Comparison of ENCODE assay signal across 1 cellular context in the genomic region with DNA sequence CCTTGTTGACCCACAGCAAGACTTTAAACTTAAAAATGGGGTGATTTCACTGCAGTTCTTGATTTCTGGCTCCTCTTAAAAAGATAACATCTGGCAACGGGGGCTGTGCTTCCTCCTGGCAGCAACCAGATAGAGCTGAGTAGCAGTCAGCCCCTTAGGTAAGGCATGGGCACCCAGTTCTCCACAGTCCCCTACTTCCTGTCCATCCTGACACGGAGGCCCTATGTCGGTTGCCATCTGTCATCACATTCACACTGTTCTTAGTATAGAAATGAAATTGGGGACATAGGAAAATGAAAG.
TF ChIP-seq lines count a peak whose summit lies in the region.

No MANE protein-coding gene starts in this region.

TF ChIP-seq in SK-N-SH treated with all-trans-retinoic acid at 6 μM for 48 hours, 23 proteins besides CTCF, POLR2A, EP300 and RAD21 (continued from another document):
- TF ChIP-seq, protein P1, sequence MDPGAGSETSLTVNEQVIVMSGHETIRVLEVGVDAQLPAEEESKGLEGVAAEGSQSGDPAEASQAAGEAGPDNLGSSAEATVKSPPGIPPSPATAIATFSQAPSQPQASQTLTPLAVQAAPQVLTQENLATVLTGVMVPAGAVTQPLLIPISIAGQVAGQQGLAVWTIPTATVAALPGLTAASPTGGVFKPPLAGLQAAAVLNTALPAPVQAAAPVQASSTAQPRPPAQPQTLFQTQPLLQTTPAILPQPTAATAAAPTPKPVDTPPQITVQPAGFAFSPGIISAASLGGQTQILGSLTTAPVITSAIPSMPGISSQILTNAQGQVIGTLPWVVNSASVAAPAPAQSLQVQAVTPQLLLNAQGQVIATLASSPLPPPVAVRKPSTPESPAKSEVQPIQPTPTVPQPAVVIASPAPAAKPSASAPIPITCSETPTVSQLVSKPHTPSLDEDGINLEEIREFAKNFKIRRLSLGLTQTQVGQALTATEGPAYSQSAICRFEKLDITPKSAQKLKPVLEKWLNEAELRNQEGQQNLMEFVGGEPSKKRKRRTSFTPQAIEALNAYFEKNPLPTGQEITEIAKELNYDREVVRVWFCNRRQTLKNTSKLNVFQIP (CRISPR knock-in tag; IDR thresholded peaks at IDR 0.05; ENCODE audit: borderline replicate concordance, low read depth): no peak
- TF ChIP-seq ZC3H10 (CRISPR knock-in tag; IDR thresholded peaks at IDR 0.05) (no peak), OSR1 (CRISPR knock-in tag; IDR thresholded peaks at IDR 0.05) (no peak), SNAI2 (CRISPR knock-in tag; IDR thresholded peaks at IDR 0.05) (no peak), ARNTL (CRISPR knock-in tag; IDR thresholded peaks at IDR 0.05; ENCODE audit: borderline replicate concordance, low read depth) (no peak), ESRRG (CRISPR knock-in tag; IDR thresholded peaks at IDR 0.05) (no peak), ISL1 (CRISPR knock-in tag; IDR thresholded peaks at IDR 0.05) (no peak), ZNF70 (CRISPR knock-in tag; IDR thresholded peaks at IDR 0.05) (no peak), RARB (CRISPR knock-in tag; IDR thresholded peaks at IDR 0.05) (no peak), CSDC2 (CRISPR knock-in tag; IDR thresholded peaks at IDR 0.05) (no peak), ZNF8 (CRISPR knock-in tag; IDR thresholded peaks at IDR 0.05) (no peak), BACH2 (CRISPR knock-in tag; IDR thresholded peaks at IDR 0.05; ENCODE audit: borderline replicate concordance) (no peak), TOX (CRISPR knock-in tag; IDR thresholded peaks at IDR 0.05; ENCODE audit: borderline replicate concordance) (no peak), GLIS3 (CRISPR knock-in tag; IDR thresholded peaks at IDR 0.05) (no peak), ZNF565 (CRISPR knock-in tag; conservative IDR thresholded peaks at IDR 0.05; ENCODE audit: low read depth) (no peak)
- TF ChIP-seq, protein P2, sequence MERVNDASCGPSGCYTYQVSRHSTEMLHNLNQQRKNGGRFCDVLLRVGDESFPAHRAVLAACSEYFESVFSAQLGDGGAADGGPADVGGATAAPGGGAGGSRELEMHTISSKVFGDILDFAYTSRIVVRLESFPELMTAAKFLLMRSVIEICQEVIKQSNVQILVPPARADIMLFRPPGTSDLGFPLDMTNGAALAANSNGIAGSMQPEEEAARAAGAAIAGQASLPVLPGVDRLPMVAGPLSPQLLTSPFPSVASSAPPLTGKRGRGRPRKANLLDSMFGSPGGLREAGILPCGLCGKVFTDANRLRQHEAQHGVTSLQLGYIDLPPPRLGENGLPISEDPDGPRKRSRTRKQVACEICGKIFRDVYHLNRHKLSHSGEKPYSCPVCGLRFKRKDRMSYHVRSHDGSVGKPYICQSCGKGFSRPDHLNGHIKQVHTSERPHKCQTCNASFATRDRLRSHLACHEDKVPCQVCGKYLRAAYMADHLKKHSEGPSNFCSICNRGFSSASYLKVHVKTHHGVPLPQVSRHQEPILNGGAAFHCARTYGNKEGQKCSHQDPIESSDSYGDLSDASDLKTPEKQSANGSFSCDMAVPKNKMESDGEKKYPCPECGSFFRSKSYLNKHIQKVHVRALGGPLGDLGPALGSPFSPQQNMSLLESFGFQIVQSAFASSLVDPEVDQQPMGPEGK (CRISPR knock-in tag; IDR thresholded peaks at IDR 0.05; ENCODE audit: borderline replicate concordance): no peak
- TF ChIP-seq, protein P3, sequence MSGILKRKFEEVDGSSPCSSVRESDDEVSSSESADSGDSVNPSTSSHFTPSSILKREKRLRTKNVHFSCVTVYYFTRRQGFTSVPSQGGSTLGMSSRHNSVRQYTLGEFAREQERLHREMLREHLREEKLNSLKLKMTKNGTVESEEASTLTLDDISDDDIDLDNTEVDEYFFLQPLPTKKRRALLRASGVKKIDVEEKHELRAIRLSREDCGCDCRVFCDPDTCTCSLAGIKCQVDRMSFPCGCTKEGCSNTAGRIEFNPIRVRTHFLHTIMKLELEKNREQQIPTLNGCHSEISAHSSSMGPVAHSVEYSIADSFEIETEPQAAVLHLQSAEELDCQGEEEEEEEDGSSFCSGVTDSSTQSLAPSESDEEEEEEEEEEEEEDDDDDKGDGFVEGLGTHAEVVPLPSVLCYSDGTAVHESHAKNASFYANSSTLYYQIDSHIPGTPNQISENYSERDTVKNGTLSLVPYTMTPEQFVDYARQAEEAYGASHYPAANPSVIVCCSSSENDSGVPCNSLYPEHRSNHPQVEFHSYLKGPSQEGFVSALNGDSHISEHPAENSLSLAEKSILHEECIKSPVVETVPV (CRISPR knock-in tag; IDR thresholded peaks at IDR 0.05): no peak
- TF ChIP-seq, protein P4, sequence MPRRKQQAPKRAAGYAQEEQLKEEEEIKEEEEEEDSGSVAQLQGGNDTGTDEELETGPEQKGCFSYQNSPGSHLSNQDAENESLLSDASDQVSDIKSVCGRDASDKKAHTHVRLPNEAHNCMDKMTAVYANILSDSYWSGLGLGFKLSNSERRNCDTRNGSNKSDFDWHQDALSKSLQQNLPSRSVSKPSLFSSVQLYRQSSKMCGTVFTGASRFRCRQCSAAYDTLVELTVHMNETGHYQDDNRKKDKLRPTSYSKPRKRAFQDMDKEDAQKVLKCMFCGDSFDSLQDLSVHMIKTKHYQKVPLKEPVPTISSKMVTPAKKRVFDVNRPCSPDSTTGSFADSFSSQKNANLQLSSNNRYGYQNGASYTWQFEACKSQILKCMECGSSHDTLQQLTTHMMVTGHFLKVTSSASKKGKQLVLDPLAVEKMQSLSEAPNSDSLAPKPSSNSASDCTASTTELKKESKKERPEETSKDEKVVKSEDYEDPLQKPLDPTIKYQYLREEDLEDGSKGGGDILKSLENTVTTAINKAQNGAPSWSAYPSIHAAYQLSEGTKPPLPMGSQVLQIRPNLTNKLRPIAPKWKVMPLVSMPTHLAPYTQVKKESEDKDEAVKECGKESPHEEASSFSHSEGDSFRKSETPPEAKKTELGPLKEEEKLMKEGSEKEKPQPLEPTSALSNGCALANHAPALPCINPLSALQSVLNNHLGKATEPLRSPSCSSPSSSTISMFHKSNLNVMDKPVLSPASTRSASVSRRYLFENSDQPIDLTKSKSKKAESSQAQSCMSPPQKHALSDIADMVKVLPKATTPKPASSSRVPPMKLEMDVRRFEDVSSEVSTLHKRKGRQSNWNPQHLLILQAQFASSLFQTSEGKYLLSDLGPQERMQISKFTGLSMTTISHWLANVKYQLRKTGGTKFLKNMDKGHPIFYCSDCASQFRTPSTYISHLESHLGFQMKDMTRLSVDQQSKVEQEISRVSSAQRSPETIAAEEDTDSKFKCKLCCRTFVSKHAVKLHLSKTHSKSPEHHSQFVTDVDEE (CRISPR knock-in tag; IDR thresholded peaks at IDR 0.05): no peak
- TF ChIP-seq, protein P5, sequence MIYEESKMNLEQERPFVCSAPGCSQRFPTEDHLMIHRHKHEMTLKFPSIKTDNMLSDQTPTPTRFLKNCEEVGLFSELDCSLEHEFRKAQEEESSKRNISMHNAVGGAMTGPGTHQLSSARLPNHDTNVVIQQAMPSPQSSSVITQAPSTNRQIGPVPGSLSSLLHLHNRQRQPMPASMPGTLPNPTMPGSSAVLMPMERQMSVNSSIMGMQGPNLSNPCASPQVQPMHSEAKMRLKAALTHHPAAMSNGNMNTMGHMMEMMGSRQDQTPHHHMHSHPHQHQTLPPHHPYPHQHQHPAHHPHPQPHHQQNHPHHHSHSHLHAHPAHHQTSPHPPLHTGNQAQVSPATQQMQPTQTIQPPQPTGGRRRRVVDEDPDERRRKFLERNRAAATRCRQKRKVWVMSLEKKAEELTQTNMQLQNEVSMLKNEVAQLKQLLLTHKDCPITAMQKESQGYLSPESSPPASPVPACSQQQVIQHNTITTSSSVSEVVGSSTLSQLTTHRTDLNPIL (CRISPR knock-in tag; IDR thresholded peaks at IDR 0.05; ENCODE audit: low read depth): no peak
